Comparison of ENCODE assay signal across 8 cellular contexts in the genomic region with DNA sequence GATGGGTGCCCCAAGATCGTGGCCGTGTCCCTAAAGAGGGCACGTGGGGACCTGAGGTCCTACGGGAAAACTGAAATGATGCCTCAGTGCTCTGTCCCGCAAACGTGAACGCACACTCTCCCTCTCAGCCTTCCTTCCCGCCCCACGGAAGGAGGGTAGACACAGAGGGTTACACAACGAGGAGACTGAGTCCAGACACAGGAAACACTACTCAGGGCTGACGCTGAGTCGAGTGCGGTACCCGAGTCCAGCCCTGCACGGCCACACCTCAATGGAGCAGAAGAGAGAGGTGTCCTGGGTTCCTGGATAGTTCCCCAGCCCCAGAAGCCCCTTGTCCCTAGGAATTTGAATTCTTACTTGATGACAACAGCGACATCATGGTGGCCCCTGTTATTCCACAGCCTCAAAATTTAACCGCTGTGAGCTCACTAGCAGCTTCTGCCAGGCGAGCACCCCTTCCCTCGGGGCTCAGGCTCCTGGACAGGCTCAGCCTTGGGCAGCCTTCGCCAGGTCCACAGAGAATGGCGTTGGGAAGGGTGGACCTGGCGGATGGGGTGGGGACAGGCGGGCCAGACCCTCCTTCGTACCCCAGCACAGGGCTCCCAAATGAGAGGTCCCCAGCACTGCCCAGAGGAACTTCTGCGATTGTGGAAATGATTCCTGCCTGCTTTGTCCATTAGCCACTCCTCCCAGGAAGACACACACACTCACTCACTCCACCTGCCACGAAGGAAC. TPM values are rescaled to one million over a fixed set of nuclear protein-coding genes. Genes with fewer than 3 reads are reported as not detected.
DNase-seq lines count a peak whose midpoint lies in the region; TF ChIP-seq lines count a peak whose summit lies in the region.

No MANE protein-coding gene starts in this region.

- DNase-seq in HT-29 (ENCODE audit: low spot score): peak; percentile 47
- DNase-seq in T-helper 9 cell: peak; percentile 45
- DNase-seq in dorsolateral prefrontal cortex: peak in 7 of 10 donors; percentile 21 to 44 (median 31)
- no peak for DNase-seq in vagina (ENCODE audit: extremely low spot score in 2 of 2)
- no peak for DNase-seq in NCI-H1930 (lab: John Stamatoyannopoulos, UW)
- DNase-seq in dedifferentiated amniotic fluid mesenchymal stem cell (ENCODE audit: extremely low spot score): no peak
- no peak for DNase-seq in NCI-H187 (lab: John Stamatoyannopoulos, UW)

- peak overlapping the region; percentile 50 to 89 (median 78) for H3K4me3 ChIP-seq in dorsolateral prefrontal cortex
- peak overlapping the region; percentile 55 for H3K4me3 ChIP-seq in mononuclear cell (ENCODE audit: low read length)
- H3K4me3 ChIP-seq in vagina: peak overlapping the region; percentile 71 to 76

- H3K4me1 ChIP-seq in mononuclear cell (ENCODE audit: insufficient read depth, low read length) (peaks cover 86% of the 10 kb centered on the region), vagina (peaks cover 61% of the 10 kb centered on the region)

- H3K9me3 ChIP-seq in mononuclear cell (ENCODE audit: low read depth, low read length) (no peaks in the 10 kb centered on the region), vagina (no peaks in the 10 kb centered on the region)

- intact Hi-C loops in dorsolateral prefrontal cortex (cut with DNase I): loop anchor here (5.0 to 10.0 kb wide), 3 partner anchors 113 to 1067 kb away; a partner anchor contains a TSS
- intact Hi-C loops in vagina (cut with DNase I): loop anchor here (5.0 kb wide), 1 partner anchor 115 kb away; no protein-coding TSS in a partner anchor

- no peak for TF ChIP-seq CTCF in dorsolateral prefrontal cortex (IDR thresholded peaks at IDR 0.05 in 54 of 56, conservative IDR thresholded peaks at IDR 0.05 in 2 of 56; ENCODE audit: low read depth in 1 of 56, partially characterized antibody in 56 of 56)
- no peak for TF ChIP-seq CTCF in vagina (IDR thresholded peaks at IDR 0.05)

- H3K27ac ChIP-seq in dorsolateral prefrontal cortex (peak overlapping the region in 58 of 59 donors; percentile 64 to 99 (median 92)), vagina (peak overlapping the region; percentile 93)

- no peaks in the 10 kb centered on the region for H3K27me3 ChIP-seq in dorsolateral prefrontal cortex
- H3K27me3 ChIP-seq in mononuclear cell (ENCODE audit: insufficient read depth, low read length): no peaks in the 10 kb centered on the region
- H3K27me3 ChIP-seq in vagina: no peaks in the 10 kb centered on the region

- no peak for TF ChIP-seq POLR2A in vagina (IDR thresholded peaks at IDR 0.05)

- no peaks in the 10 kb centered on the region for H3K36me3 ChIP-seq in vagina

RNA-seq across cellular contexts. Expression of a gene that starts 1.0 kb away (rescaled TPM):
- 57.9 and 74.9 TPM in 2 replicates for total RNA-seq in HT-29 (2014; rRNA removed; shearing (Covaris generic))
- total RNA-seq in dorsolateral prefrontal cortex: 10 to 100 TPM; 16.7 to 49.1 (median 26.4) TPM
- 41.1 TPM for total RNA-seq in mononuclear cell
- 65.1 TPM for total RNA-seq in vagina

RNA-seq across cellular contexts. Expression of a gene that starts 7.1 kb away (rescaled TPM):
- total RNA-seq in HT-29 (2014; rRNA removed; shearing (Covaris generic)): 10.0 and 10.4 TPM in 2 replicates
- total RNA-seq in dorsolateral prefrontal cortex: 10 to 100 TPM in 56 of 120 experiments, 1 to 10 TPM in 64; 5.5 to 19.0 (median 9.5) TPM
- 12.1 TPM for total RNA-seq in mononuclear cell
- total RNA-seq in vagina: 5.9 TPM

RNA-seq across cellular contexts. Expression of a gene that starts 9.5 kb away (rescaled TPM):
- total RNA-seq in HT-29 (2014; rRNA removed; shearing (Covaris generic)): 26.5 and 29.5 TPM in 2 replicates
- 10 to 100 TPM; 14.0 to 42.7 (median 25.5) TPM for total RNA-seq in dorsolateral prefrontal cortex
- total RNA-seq in mononuclear cell: 24.1 TPM
- total RNA-seq in vagina: 20.6 TPM

RNA-seq across cellular contexts. Expression of a gene that starts 19.2 kb away (rescaled TPM):
- total RNA-seq in HT-29 (2014; rRNA removed; shearing (Covaris generic)): 88.3 and 90.2 TPM in 2 replicates
- total RNA-seq in dorsolateral prefrontal cortex (10 to 100 TPM; 25.6 to 70.0 (median 40.7) TPM), mononuclear cell (18.2 TPM), vagina (14.2 TPM)

RNA-seq across cellular contexts. Expression of a gene that starts 58.0 kb away (rescaled TPM):
- total RNA-seq in HT-29 (2014; rRNA removed; shearing (Covaris generic)): 176 and 180 TPM in 2 replicates
- total RNA-seq in dorsolateral prefrontal cortex: 10 to 100 TPM in 4 of 120 experiments, 1 to 10 TPM in 116; 1.7 to 14.3 (median 4.9) TPM
- total RNA-seq in mononuclear cell: 40.8 TPM
- total RNA-seq in vagina: 3.9 TPM

Comparison
In these comparisons a context has a peak if more than half of its experiments do, and no peak if none do; other contexts are left out.
1. DNase-seq: peak in HT-29 (single experiment), T-helper 9 cell (single experiment) and dorsolateral prefrontal cortex (7 of 10); none in vagina (0 of 2), NCI-H1930 (0 of 2), dedifferentiated amniotic fluid mesenchymal stem cell (single experiment) and NCI-H187 (0 of 2).
2. Peak in every context shown above with its lines, with median percentiles within 50 percentile points of each other: H3K4me3 ChIP-seq.